In the genomic region with DNA sequence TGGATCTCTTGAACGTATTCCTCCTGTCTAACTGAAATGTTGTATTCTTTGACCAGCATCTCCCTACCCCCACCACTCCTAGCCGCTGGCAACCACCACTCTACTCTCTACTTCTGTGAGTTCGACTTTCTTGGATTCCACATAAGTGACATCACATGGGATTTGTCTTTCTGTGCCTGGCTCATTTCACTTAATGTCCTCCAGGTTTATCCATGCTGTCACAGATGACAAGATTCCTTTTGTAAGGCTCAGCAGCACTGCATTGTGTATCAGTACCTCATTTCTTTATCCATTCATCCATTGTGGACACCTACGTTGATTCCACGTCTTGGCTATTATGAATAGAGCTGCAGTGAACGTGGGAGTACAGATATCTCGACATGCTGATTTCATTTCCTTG, we compare ENCODE assay signal across 2 cellular contexts.
TF ChIP-seq lines count a peak whose summit lies in the region.

No MANE protein-coding gene starts in this region.

TF ChIP-seq in HepG2, 621 proteins besides CTCF, POLR2A, EP300 and RAD21:
- TF ChIP-seq NFE2L1 (CRISPR knock-in tag; IDR thresholded peaks at IDR 0.05; ENCODE audit: borderline replicate concordance) (no peak), ARNTL (CRISPR knock-in tag; IDR thresholded peaks at IDR 0.05) (no peak)

TF ChIP-seq in K562, 482 proteins besides CTCF, POLR2A, EP300 and RAD21:
- TF ChIP-seq, protein P1, sequence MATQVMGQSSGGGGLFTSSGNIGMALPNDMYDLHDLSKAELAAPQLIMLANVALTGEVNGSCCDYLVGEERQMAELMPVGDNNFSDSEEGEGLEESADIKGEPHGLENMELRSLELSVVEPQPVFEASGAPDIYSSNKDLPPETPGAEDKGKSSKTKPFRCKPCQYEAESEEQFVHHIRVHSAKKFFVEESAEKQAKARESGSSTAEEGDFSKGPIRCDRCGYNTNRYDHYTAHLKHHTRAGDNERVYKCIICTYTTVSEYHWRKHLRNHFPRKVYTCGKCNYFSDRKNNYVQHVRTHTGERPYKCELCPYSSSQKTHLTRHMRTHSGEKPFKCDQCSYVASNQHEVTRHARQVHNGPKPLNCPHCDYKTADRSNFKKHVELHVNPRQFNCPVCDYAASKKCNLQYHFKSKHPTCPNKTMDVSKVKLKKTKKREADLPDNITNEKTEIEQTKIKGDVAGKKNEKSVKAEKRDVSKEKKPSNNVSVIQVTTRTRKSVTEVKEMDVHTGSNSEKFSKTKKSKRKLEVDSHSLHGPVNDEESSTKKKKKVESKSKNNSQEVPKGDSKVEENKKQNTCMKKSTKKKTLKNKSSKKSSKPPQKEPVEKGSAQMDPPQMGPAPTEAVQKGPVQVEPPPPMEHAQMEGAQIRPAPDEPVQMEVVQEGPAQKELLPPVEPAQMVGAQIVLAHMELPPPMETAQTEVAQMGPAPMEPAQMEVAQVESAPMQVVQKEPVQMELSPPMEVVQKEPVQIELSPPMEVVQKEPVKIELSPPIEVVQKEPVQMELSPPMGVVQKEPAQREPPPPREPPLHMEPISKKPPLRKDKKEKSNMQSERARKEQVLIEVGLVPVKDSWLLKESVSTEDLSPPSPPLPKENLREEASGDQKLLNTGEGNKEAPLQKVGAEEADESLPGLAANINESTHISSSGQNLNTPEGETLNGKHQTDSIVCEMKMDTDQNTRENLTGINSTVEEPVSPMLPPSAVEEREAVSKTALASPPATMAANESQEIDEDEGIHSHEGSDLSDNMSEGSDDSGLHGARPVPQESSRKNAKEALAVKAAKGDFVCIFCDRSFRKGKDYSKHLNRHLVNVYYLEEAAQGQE (CRISPR knock-in tag; IDR thresholded peaks at IDR 0.05; ENCODE audit: low read depth) = no peak
- TF ChIP-seq GTF2F1 (IDR thresholded peaks at IDR 0.05; ENCODE audit: low read depth, low read length) (no peak), ZNF184 (CRISPR knock-in tag; IDR thresholded peaks at IDR 0.05) (peak; percentile 58; the same call in 1 of the 2 replicates), SMARCA5 (IDR thresholded peaks at IDR 0.05) (no peak)
